8 cellular contexts compared by ENCODE assay signal in the genomic region with DNA sequence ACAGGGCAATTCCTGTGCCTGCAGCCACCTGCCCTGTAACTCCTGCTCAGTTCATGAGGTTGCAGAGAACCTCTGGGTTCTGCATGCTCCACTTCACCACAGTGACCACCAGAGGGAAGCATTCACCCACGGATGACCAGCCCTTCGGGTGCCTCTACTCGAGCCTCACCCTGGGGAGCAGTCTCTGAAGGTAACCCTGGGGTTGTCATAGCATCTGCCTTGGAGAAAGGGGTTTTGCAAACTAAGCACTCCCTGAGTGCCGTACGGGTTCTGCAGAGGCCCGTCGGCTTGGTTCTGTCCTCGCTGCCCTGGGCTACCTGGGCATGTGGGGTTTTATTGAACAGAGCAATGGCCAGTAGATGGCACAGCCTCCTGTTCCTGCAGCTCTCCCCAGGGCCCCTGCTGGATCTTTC. TPM values are rescaled to one million over a fixed set of nuclear protein-coding genes. Genes with fewer than 3 reads are reported as not detected.
DNase-seq lines count a peak whose midpoint lies in the region; ATAC-seq and TF ChIP-seq lines count a peak whose summit lies in the region.
"Had no signal": no experiment of that assay in that cellular context is flagged by ENCODE, and none has a peak within 500 bp of the region (broad histone marks: within the 10 kb centered on the region; RNA-seq: fewer than 3 reads in every experiment).

No MANE protein-coding gene starts in this region.

- H3K4me1 ChIP-seq in lung (ENCODE audit: control insufficient read depth in 2 of 2, insufficient read depth in 2 of 2, low read length in 2 of 2) = no peaks in the 10 kb centered on the region

- H3K27ac ChIP-seq in lung (ENCODE audit: low read depth in 1 of 2, low read length in 1 of 2) = no peak overlapping the region

- ATAC-seq in HG02798 (IDR thresholded peaks at IDR 0.05; ENCODE audit: poor library complexity, unreplicated experiment) (peak; percentile 89), lung (ENCODE audit: insufficient read depth, low FRiP score) (peak; percentile 72)

- H3K9me3 ChIP-seq in lung (ENCODE audit: control insufficient read depth in 2 of 2, insufficient read depth in 1 of 2, low read length in 1 of 2) = no peaks in the 10 kb centered on the region

- H3K27me3 ChIP-seq in lung (ENCODE audit: control insufficient read depth, insufficient read depth) = no peaks in the 10 kb centered on the region

- 35 to 43% methylated on average over 8 of the region's 8 CpGs for WGBS in lung, 2 donors

- H3K4me3 ChIP-seq in lung = no peak overlapping the region

- peak; percentile 73 for DNase-seq in NCI-H345 (lab: John Stamatoyannopoulos, UW)
- peak; percentile 79 for DNase-seq in activated CD4-positive, alpha-beta T cell treated with anti-CD3 and anti-CD28 coated beads for 48 hours
- DNase-seq in dermis blood vessel endothelial cell = peak; percentile 63
- peak; percentile 76 for DNase-seq in lung (ENCODE audit: low spot score)
- DNase-seq in stimulated activated CD8-positive, alpha-beta memory T cell treated with anti-CD3 and anti-CD28 coated beads, Interleukin-2, amount 100 ng/mL, for 48 hours (ENCODE audit: low read depth in 2 of 2) = peak; percentile 33 to 45

- no peaks in the 10 kb centered on the region for H3K36me3 ChIP-seq in lung (ENCODE audit: control insufficient read depth in 2 of 2, insufficient read depth in 2 of 2, low read length in 2 of 2)

- TF ChIP-seq CTCF in GM12874 (IDR thresholded peaks at IDR 0.05; ENCODE audit: insufficient read depth, low read depth, low read length) (peak; percentile 67; the same call in 1 of the 2 replicates), lung (IDR thresholded peaks at IDR 0.05; ENCODE audit: control extremely low read depth, extremely low read depth) (peak; percentile 44)

RNA-seq across cellular contexts. Expression of gene CST5, which starts 10.2 kb away (rescaled TPM):
- total RNA-seq in dermis blood vessel endothelial cell (not detected in 2 replicates), lung (under 1 TPM in 1 of 2 donors, not detected in 1; 0.37 TPM)
- polyA plus RNA-seq in lung = under 1 TPM; 0.55 to 0.65 TPM
- total RNA-seq: frontal cortex had no signal
